Comparison of ENCODE assay signal across 18 cellular contexts in the genomic region with DNA sequence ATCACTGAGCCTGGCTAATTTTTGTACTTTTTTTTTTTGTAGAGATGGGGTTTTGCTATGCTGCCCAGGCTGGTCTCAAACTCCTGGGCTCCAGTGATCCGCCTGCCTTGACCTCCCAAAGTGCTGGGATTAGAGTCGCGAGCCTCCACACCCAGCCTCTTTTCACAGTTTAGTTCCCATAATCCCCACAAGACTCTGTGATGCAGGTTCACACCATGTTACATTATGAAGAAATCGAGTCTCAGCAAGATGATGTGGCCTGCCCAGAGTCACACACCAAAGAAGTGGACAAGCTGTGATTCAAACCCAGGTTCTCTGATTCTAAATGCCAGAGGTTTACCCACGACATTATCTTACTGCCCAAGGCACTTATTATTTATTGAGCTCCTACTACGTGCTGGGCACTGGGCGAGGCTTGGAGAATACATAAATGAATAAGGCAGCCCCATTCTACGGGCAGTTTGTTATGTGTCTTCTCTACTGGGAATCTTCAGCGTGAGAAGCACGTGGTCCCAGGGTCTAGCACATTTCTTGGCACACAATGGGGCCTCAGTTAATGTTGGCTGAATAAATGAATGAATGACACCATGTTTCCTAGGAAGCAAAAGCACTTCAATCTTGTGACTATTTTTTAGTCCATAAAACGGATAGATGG. TPM values are rescaled to one million over a fixed set of nuclear protein-coding genes. Genes with fewer than 3 reads are reported as not detected.
A peak's percentile ranks its signal among the peaks of the same experiment; 100 is the strongest.
DNase-seq lines count a peak whose midpoint lies in the region; ATAC-seq and TF ChIP-seq lines count a peak whose summit lies in the region.
"Had no signal": no experiment of that assay in that cellular context is flagged by ENCODE, and none has a peak within 500 bp of the region (broad histone marks: within the 10 kb centered on the region; RNA-seq: fewer than 3 reads in every experiment).

No MANE protein-coding gene starts in this region.

- H3K27ac ChIP-seq in colonic mucosa, result no peak overlapping the region
- H3K27ac ChIP-seq: 22Rv1, A549, C4-2B had no signal

- no peaks in the 10 kb centered on the region for H3K36me3 ChIP-seq in colonic mucosa

- H3K27me3 ChIP-seq in colonic mucosa, result no peaks in the 10 kb centered on the region

- TF ChIP-seq CTCF in colonic mucosa (IDR thresholded peaks at IDR 0.05) (no peak), osteocyte (IDR thresholded peaks at IDR 0.05) (no peak)

- ATAC-seq in GM18868 (IDR thresholded peaks at IDR 0.05; ENCODE audit: unreplicated experiment), result no peak
- ATAC-seq: A549, HCT116 had no signal

- H3K9me3 Mint-ChIP-seq in activated CD4-positive, alpha-beta T cell treated with anti-CD3 and anti-CD28 coated beads, Interleukin-2, amount 10 ng/mL, durations not matched to agents 24 days and 14 days, result no peaks in the 10 kb centered on the region
- H3K9me3 Mint-ChIP-seq in osteocyte (ENCODE audit: unreplicated experiment), result no peaks in the 10 kb centered on the region
- H3K9me3 Mint-ChIP-seq: CD4-positive, alpha-beta T cell; HFFc6 had no signal

- H3K4me3 Mint-ChIP-seq in activated CD4-positive, alpha-beta T cell treated with anti-CD3 and anti-CD28 coated beads, Interleukin-2, amount 10 ng/mL, durations not matched to agents 24 days and 14 days, result no peak overlapping the region
- no peak overlapping the region for H3K4me3 Mint-ChIP-seq in osteocyte (ENCODE audit: unreplicated experiment)
- H3K4me3 Mint-ChIP-seq: CD4-positive, alpha-beta T cell; HFFc6 had no signal

- no peaks in the 10 kb centered on the region for H3K9me3 ChIP-seq in colonic mucosa
- H3K9me3 ChIP-seq: A549, Caco-2 had no signal

- no peaks in the 10 kb centered on the region for H3K36me3 Mint-ChIP-seq in activated CD4-positive, alpha-beta T cell treated with anti-CD3 and anti-CD28 coated beads, Interleukin-2, amount 10 ng/mL, durations not matched to agents 24 days and 14 days (ENCODE audit: low read depth)
- no peaks in the 10 kb centered on the region for H3K36me3 Mint-ChIP-seq in osteocyte (ENCODE audit: unreplicated experiment)

- peaks cover 3% of the 10 kb centered on the region for H3K27me3 Mint-ChIP-seq in activated CD4-positive, alpha-beta T cell treated with anti-CD3 and anti-CD28 coated beads, Interleukin-2, amount 10 ng/mL, durations not matched to agents 24 days and 14 days
- H3K27me3 Mint-ChIP-seq in osteocyte (ENCODE audit: unreplicated experiment), result peaks cover 37% of the 10 kb centered on the region
- H3K27me3 Mint-ChIP-seq: CD4-positive, alpha-beta T cell had no signal

- peaks cover 22% of the 10 kb centered on the region for H3K4me1 Mint-ChIP-seq in activated CD4-positive, alpha-beta T cell treated with anti-CD3 and anti-CD28 coated beads, Interleukin-2, amount 10 ng/mL, durations not matched to agents 24 days and 14 days
- H3K4me1 Mint-ChIP-seq in osteocyte (ENCODE audit: unreplicated experiment), result peaks cover 9% of the 10 kb centered on the region

- no peak overlapping the region for H3K27ac Mint-ChIP-seq in activated CD4-positive, alpha-beta T cell treated with anti-CD3 and anti-CD28 coated beads, Interleukin-2, amount 10 ng/mL, durations not matched to agents 24 days and 14 days
- no peak overlapping the region for H3K27ac Mint-ChIP-seq in osteocyte (ENCODE audit: unreplicated experiment)
- H3K27ac Mint-ChIP-seq: CD4-positive, alpha-beta T cell; HFFc6 had no signal

- H3K9ac ChIP-seq in colonic mucosa (ENCODE audit: low read depth in 2 of 2, low read length in 2 of 2), result no peak overlapping the region

- H3K4me1 ChIP-seq in colonic mucosa, result no peaks in the 10 kb centered on the region
- H3K4me1 ChIP-seq: Caco-2 had no signal

- peak; percentile 53 for DNase-seq in activated CD4-positive, alpha-beta T cell treated with anti-CD3 and anti-CD28 coated beads, Interleukin-2, amount 10 ng/mL, durations not matched to agents 24 days and 14 days
- no peak for DNase-seq in activated CD4-positive, alpha-beta T cell treated with anti-CD3 and anti-CD28 coated beads for 48 hours
- peak; percentile 9 for DNase-seq in colonic mucosa
- DNase-seq in islet precursor cell, result peak; percentile 22
- peak; percentile 30 for DNase-seq in osteocyte (ENCODE audit: extremely low spot score, unreplicated experiment)
- no peak for DNase-seq in NCI-H510A (lab: John Stamatoyannopoulos, UW)
- DNase-seq in NCI-H2171 (lab: John Stamatoyannopoulos, UW), result no peak
- DNase-seq: Caco-2; CD4-positive, alpha-beta T cell; DMS79 treated with DMSO at 0.1 percent for 48 hours; GOT3; H7 had no signal

- H3K4me3 ChIP-seq in colonic mucosa, result no peak overlapping the region
- H3K4me3 ChIP-seq: A549 had no signal

- intact Hi-C loops in activated CD4-positive, alpha-beta T cell treated with anti-CD3 and anti-CD28 coated beads, Interleukin-2, amount 10 ng/mL, durations not matched to agents 24 days and 14 days (cut with micrococcal nuclease), result loop anchor here (5.0 kb wide), 2 partner anchors 45 to 160 kb away; partner anchors contain the start of gene C12orf43
- intact Hi-C loops in colonic mucosa (cut with DNase I), result no loop called here

RNA-seq across cellular contexts. Expression of gene OASL, which starts 23.5 kb away (rescaled TPM):
- 2.9 and 3.0 TPM in 2 replicates for total RNA-seq in activated CD4-positive, alpha-beta T cell treated with anti-CD3 and anti-CD28 coated beads, Interleukin-2, amount 10 ng/mL, durations not matched to agents 24 days and 14 days
- 1 to 10 TPM; 5.2 to 7.0 TPM for total RNA-seq in colonic mucosa
- total RNA-seq in osteocyte, result 0.21 and 0.24 TPM in 2 replicates
- total RNA-seq: H7, HFFc6 had no signal

RNA-seq across cellular contexts. Expression of gene C12orf43, which starts 46.2 kb away (rescaled TPM):
- total RNA-seq in activated CD4-positive, alpha-beta T cell treated with anti-CD3 and anti-CD28 coated beads, Interleukin-2, amount 10 ng/mL, durations not matched to agents 24 days and 14 days, result 32.5 and 35.3 TPM in 2 replicates
- 10 to 100 TPM; 10.6 to 18.3 TPM for total RNA-seq in colonic mucosa
- total RNA-seq in osteocyte, result 14.2 and 17.3 TPM in 2 replicates

Comparison
In these comparisons a context has a peak if more than half of its experiments do, and no peak if none do; other contexts are left out.
1. DNase-seq: peak in activated CD4-positive, alpha-beta T cell treated with anti-CD3 and anti-CD28 coated beads, Interleukin-2, amount 10 ng/mL, durations not matched to agents 24 days and 14 days (single experiment), colonic mucosa (single experiment), islet precursor cell (single experiment) and osteocyte (single experiment); none in activated CD4-positive, alpha-beta T cell treated with anti-CD3 and anti-CD28 coated beads for 48 hours (single experiment), NCI-H510A (single experiment) and NCI-H2171 (single experiment).